In genomic region chr7:47783456-47784240, GRCh38 we compare ENCODE assay signal across 9 cellular contexts.
DNase-seq lines count a peak whose midpoint lies in the region; ATAC-seq, FAIRE-seq and TF ChIP-seq lines count a peak whose summit lies in the region.
"Had no signal": no experiment of that assay in that cellular context is flagged by ENCODE, and none has a peak within 500 bp of the region (broad histone marks: within the 10 kb centered on the region; RNA-seq: fewer than 3 reads in every experiment).

No MANE protein-coding gene starts in this region.

- H3K9me3 Mint-ChIP-seq in neural crest cell, result peaks cover 2% of the 10 kb centered on the region
- peaks cover 0 to 2% of the 10 kb centered on the region in 2 donors for H3K9me3 Mint-ChIP-seq in stimulated activated naive B cell treated with anti-CD40 and anti-IgM and Interleukin-4, amounts not matched to agents 10 μg/mL and 1 μg/mL and 100 μg/mL, for 72 hours
- H3K9me3 Mint-ChIP-seq: CD4-positive, alpha-beta T cell had no signal

- H3K4me1 ChIP-seq in Peyer's patch, result peaks cover 0 to 12% (median 0%) of the 10 kb centered on the region in 4 donors
- peaks cover 11 to 46% (median 29%) of the 10 kb centered on the region in 3 donors for H3K4me1 ChIP-seq in esophagus squamous epithelium

- H3K4me3 Mint-ChIP-seq in neural crest cell, result no peak overlapping the region
- H3K4me3 Mint-ChIP-seq in stimulated activated naive B cell treated with anti-CD40 and anti-IgM and Interleukin-4, amounts not matched to agents 10 μg/mL and 1 μg/mL and 100 μg/mL, for 72 hours, result no peak overlapping the region
- H3K4me3 Mint-ChIP-seq: CD4-positive, alpha-beta T cell had no signal

- H3K36me3 ChIP-seq in Peyer's patch (no peaks in the 10 kb centered on the region), esophagus squamous epithelium (no peaks in the 10 kb centered on the region)

- no peak for FAIRE-seq in GM12891 (lab: Jason Lieb, UNC)

- H3K4me1 Mint-ChIP-seq in neural crest cell, result peaks cover 31% of the 10 kb centered on the region
- H3K4me1 Mint-ChIP-seq in stimulated activated naive B cell treated with anti-CD40 and anti-IgM and Interleukin-4, amounts not matched to agents 10 μg/mL and 1 μg/mL and 100 μg/mL, for 72 hours, result peaks cover 0 to 4% of the 10 kb centered on the region in 2 donors

- H3K27ac ChIP-seq in Peyer's patch, result peak overlapping the region in 3 of 4 donors; percentile 8 to 64 (median 11)
- H3K27ac ChIP-seq in esophagus squamous epithelium, result peak overlapping the region; percentile 42 to 68 (median 54)

- 25 to 33% methylated on average over 5 of the region's 5 CpGs for WGBS in esophagus squamous epithelium, 2 donors

- no peak overlapping the region for H3K4me3 ChIP-seq in Peyer's patch
- H3K4me3 ChIP-seq in esophagus squamous epithelium, result no peak overlapping the region

- no peak for TF ChIP-seq POLR2A in Peyer's patch (IDR thresholded peaks at IDR 0.05)
- no peak for TF ChIP-seq POLR2A in esophagus squamous epithelium (IDR thresholded peaks at IDR 0.05)
- TF ChIP-seq POLR2A in GM12891 (IDR thresholded peaks at IDR 0.05; ENCODE audit: low read depth, low read length), result no peak

- H3K27me3 ChIP-seq in Peyer's patch, result no peaks in the 10 kb centered on the region
- peaks cover 0 to 41% (median 0%) of the 10 kb centered on the region in 4 donors for H3K27me3 ChIP-seq in esophagus squamous epithelium

- no peak for ATAC-seq in GM18861 (IDR thresholded peaks at IDR 0.05; ENCODE audit: unreplicated experiment)
- ATAC-seq in stimulated activated naive B cell treated with anti-CD40 and anti-IgM and Interleukin-4, amounts not matched to agents 10 μg/mL and 1 μg/mL and 100 μg/mL, for 72 hours (replicated peaks), result no peak

- no peaks in the 10 kb centered on the region for H3K27me3 Mint-ChIP-seq in neural crest cell (ENCODE audit: low read depth)
- H3K27me3 Mint-ChIP-seq in stimulated activated naive B cell treated with anti-CD40 and anti-IgM and Interleukin-4, amounts not matched to agents 10 μg/mL and 1 μg/mL and 100 μg/mL, for 72 hours, result no peaks in the 10 kb centered on the region

- H3K27ac Mint-ChIP-seq in neural crest cell (ENCODE audit: unreplicated experiment), result peak overlapping the region; percentile 19
- no peak overlapping the region for H3K27ac Mint-ChIP-seq in stimulated activated naive B cell treated with anti-CD40 and anti-IgM and Interleukin-4, amounts not matched to agents 10 μg/mL and 1 μg/mL and 100 μg/mL, for 72 hours
- H3K27ac Mint-ChIP-seq: CD4-positive, alpha-beta T cell had no signal

- TF ChIP-seq CTCF in Peyer's patch (IDR thresholded peaks at IDR 0.05) (no peak), esophagus squamous epithelium (IDR thresholded peaks at IDR 0.05) (no peak), neural crest cell (conservative IDR thresholded peaks at IDR 0.05) (no peak)

- intact Hi-C loops in esophagus squamous epithelium (cut with DNase I), result no loop called here

- DNase-seq in AG08395 (ENCODE audit: low spot score), result peak; percentile 69
- no peak for DNase-seq in Peyer's patch
- no peak for DNase-seq in esophagus squamous epithelium (lab: John Stamatoyannopoulos, UW)
- no peak for DNase-seq in neural crest cell (ENCODE audit: low read depth, low spot score)
- DNase-seq in NCI-H1105 treated with DMSO at 0.1 percent for 48 hours (lab: John Stamatoyannopoulos, UW), result no peak
- no peak for DNase-seq in GM12891 (ENCODE audit: insufficient read length, low spot score)
- no peak for DNase-seq in stimulated activated naive B cell treated with anti-CD40 and anti-IgM and Interleukin-4, amounts not matched to agents 10 μg/mL and 1 μg/mL and 100 μg/mL, for 72 hours
- DNase-seq: CD4-positive, alpha-beta T cell had no signal

- peaks cover 2% of the 10 kb centered on the region for H3K36me3 Mint-ChIP-seq in neural crest cell (ENCODE audit: low read depth)
- H3K36me3 Mint-ChIP-seq in stimulated activated naive B cell treated with anti-CD40 and anti-IgM and Interleukin-4, amounts not matched to agents 10 μg/mL and 1 μg/mL and 100 μg/mL, for 72 hours, result no peaks in the 10 kb centered on the region

- H3K9me3 ChIP-seq in Peyer's patch, result no peaks in the 10 kb centered on the region
- no peaks in the 10 kb centered on the region for H3K9me3 ChIP-seq in esophagus squamous epithelium

TF ChIP-seq in GM12891, 5 proteins besides CTCF, POLR2A, EP300 and RAD21:
- TF ChIP-seq TAF1 (IDR thresholded peaks at IDR 0.05; ENCODE audit: low read depth, low read length) (no peak), PAX5 (IDR thresholded peaks at IDR 0.05; ENCODE audit: insufficient read depth, low read length, severe bottlenecking) (no peak), SPI1 (IDR thresholded peaks at IDR 0.05; ENCODE audit: low read depth, low read length) (no peak), POU2F2 (IDR thresholded peaks at IDR 0.05; ENCODE audit: low read depth, low read length) (no peak), POLR2AphosphoS5 (IDR thresholded peaks at IDR 0.05; ENCODE audit: low read depth, low read length) (no peak)
TF ChIP-seq in GM12891: peak in this region for 0.
